2 cellular contexts compared by ENCODE assay signal in the genomic region with DNA sequence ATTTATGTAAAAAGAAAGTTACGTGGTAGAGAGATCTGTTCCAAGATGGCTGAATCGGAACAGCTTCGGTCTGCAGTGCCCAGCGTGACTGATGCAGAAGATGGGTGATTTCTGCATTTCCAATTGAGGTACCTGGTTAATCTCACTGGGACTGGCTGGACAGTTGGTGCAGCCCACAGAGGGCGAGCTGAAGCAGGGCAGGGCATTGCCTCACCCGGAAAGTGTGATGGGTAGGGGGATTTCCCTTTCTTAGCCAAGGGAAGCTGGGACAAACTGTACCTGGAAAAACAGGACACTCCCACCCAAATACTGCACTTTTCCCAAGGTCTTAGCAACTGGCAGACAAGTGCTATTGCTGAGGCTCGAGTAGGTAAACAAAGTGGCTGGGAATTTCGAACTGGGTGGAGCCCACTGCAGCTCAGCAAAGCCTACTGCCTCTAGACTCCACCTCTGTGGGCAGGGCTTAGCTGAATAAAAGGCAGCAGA.
TF ChIP-seq lines count a peak whose summit lies in the region.

No MANE protein-coding gene starts in this region.

TF ChIP-seq in SK-N-SH treated with all-trans-retinoic acid at 6 μM for 48 hours, 23 proteins besides CTCF, POLR2A, EP300 and RAD21 (continued from another document):
- TF ChIP-seq ARNTL (CRISPR knock-in tag; IDR thresholded peaks at IDR 0.05; ENCODE audit: borderline replicate concordance, low read depth): no peak
- TF ChIP-seq, protein P1, sequence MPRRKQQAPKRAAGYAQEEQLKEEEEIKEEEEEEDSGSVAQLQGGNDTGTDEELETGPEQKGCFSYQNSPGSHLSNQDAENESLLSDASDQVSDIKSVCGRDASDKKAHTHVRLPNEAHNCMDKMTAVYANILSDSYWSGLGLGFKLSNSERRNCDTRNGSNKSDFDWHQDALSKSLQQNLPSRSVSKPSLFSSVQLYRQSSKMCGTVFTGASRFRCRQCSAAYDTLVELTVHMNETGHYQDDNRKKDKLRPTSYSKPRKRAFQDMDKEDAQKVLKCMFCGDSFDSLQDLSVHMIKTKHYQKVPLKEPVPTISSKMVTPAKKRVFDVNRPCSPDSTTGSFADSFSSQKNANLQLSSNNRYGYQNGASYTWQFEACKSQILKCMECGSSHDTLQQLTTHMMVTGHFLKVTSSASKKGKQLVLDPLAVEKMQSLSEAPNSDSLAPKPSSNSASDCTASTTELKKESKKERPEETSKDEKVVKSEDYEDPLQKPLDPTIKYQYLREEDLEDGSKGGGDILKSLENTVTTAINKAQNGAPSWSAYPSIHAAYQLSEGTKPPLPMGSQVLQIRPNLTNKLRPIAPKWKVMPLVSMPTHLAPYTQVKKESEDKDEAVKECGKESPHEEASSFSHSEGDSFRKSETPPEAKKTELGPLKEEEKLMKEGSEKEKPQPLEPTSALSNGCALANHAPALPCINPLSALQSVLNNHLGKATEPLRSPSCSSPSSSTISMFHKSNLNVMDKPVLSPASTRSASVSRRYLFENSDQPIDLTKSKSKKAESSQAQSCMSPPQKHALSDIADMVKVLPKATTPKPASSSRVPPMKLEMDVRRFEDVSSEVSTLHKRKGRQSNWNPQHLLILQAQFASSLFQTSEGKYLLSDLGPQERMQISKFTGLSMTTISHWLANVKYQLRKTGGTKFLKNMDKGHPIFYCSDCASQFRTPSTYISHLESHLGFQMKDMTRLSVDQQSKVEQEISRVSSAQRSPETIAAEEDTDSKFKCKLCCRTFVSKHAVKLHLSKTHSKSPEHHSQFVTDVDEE (CRISPR knock-in tag; IDR thresholded peaks at IDR 0.05): no peak
- TF ChIP-seq ZNF70 (CRISPR knock-in tag; IDR thresholded peaks at IDR 0.05): no peak
- TF ChIP-seq SNAI2 (CRISPR knock-in tag; IDR thresholded peaks at IDR 0.05): no peak
- no peak for TF ChIP-seq ZFP3 (CRISPR knock-in tag; IDR thresholded peaks at IDR 0.05)
- no peak for TF ChIP-seq PPARA (CRISPR knock-in tag; IDR thresholded peaks at IDR 0.05; ENCODE audit: borderline replicate concordance)
- TF ChIP-seq RARB (CRISPR knock-in tag; IDR thresholded peaks at IDR 0.05): no peak
- TF ChIP-seq TCF4 (CRISPR knock-in tag; IDR thresholded peaks at IDR 0.05; ENCODE audit: borderline replicate concordance): no peak

TF ChIP-seq in SK-N-SH, 30 proteins besides CTCF, POLR2A, EP300 and RAD21 (continued from another document):
- TF ChIP-seq RFX5 (IDR thresholded peaks at IDR 0.05; ENCODE audit: low read length) (no peak), MEF2A (IDR thresholded peaks at IDR 0.05; ENCODE audit: borderline replicate concordance, low read depth) (no peak), GATA2 (CRISPR knock-in tag; IDR thresholded peaks at IDR 0.05) (no peak), EZH2phosphoT487 (IDR thresholded peaks at IDR 0.05; ENCODE audit: borderline replicate concordance, low read depth) (no peak), RCOR1 (IDR thresholded peaks at IDR 0.05; ENCODE audit: low read length) (no peak)
- TF ChIP-seq, protein P2, sequence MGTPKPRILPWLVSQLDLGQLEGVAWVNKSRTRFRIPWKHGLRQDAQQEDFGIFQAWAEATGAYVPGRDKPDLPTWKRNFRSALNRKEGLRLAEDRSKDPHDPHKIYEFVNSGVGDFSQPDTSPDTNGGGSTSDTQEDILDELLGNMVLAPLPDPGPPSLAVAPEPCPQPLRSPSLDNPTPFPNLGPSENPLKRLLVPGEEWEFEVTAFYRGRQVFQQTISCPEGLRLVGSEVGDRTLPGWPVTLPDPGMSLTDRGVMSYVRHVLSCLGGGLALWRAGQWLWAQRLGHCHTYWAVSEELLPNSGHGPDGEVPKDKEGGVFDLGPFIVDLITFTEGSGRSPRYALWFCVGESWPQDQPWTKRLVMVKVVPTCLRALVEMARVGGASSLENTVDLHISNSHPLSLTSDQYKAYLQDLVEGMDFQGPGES (IDR thresholded peaks at IDR 0.05; ENCODE audit: low read depth, low read length): no peak
- TF ChIP-seq, protein P3, sequence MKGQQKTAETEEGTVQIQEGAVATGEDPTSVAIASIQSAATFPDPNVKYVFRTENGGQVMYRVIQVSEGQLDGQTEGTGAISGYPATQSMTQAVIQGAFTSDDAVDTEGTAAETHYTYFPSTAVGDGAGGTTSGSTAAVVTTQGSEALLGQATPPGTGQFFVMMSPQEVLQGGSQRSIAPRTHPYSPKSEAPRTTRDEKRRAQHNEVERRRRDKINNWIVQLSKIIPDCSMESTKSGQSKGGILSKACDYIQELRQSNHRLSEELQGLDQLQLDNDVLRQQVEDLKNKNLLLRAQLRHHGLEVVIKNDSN (IDR thresholded peaks at IDR 0.05; ENCODE audit: borderline replicate concordance, low read depth): no peak
